In genomic region chr3:156601497-156601896, GRCh38 we compare ENCODE assay signal across 18 cellular contexts. TPM values are rescaled to one million over a fixed set of nuclear protein-coding genes. Genes with fewer than 3 reads are reported as not detected.
DNase-seq lines count a peak whose midpoint lies in the region; ATAC-seq and TF ChIP-seq lines count a peak whose summit lies in the region.
"Had no signal": no experiment of that assay in that cellular context is flagged by ENCODE, and none has a peak within 500 bp of the region (broad histone marks: within the 10 kb centered on the region; RNA-seq: fewer than 3 reads in every experiment).

No MANE protein-coding gene starts in this region.

- H3K36me3 ChIP-seq in SK-N-MC (ENCODE audit: insufficient read depth, low read length) (no peaks in the 10 kb centered on the region), mucosa of descending colon (ENCODE audit: low read depth) (no peaks in the 10 kb centered on the region)
- H3K36me3 ChIP-seq: BLaER1 treated with 17β-estradiol and CSF1 and Interleukin-3, amounts not matched to agents 10 nM and 100 nM; HAP-1 had no signal

- intact Hi-C loops in mucosa of descending colon (cut with DNase I, micrococcal nuclease): no loop called here

- DNase-seq in NCI-H146 (lab: John Stamatoyannopoulos, UW) (peak; percentile 22), NCI-H146 treated with DMSO at 0.1 percent for 48 hours (lab: John Stamatoyannopoulos, UW; ENCODE audit: unreplicated experiment) (no peak), SK-N-MC (ENCODE audit: low read depth, low spot score) (no peak), mucosa of descending colon (no peak), Ammon's horn (ENCODE audit: low spot score) (no peak)
- DNase-seq: AML-193; Calu3; CD4-positive, CD25-positive, alpha-beta regulatory T cell; DMS 273 treated with DMSO at 0.1 percent for 48 hours; DMS79; GOT3; HFFc6 had no signal

- TF ChIP-seq CTCF in mucosa of descending colon (IDR thresholded peaks at IDR 0.05): no peak

- H3K27ac ChIP-seq in SK-N-MC: peak overlapping the region; percentile 42; the same call in 1 of the 2 replicates
- H3K27ac ChIP-seq: 22Rv1; BLaER1 treated with 17β-estradiol and CSF1 and Interleukin-3, amounts not matched to agents 10 nM and 100 nM had no signal

- peak; percentile 18 for ATAC-seq in mucosa of descending colon
- ATAC-seq in activated CD4-positive, CD25-positive, alpha-beta regulatory T cell treated with anti-CD3 and anti-CD28 coated beads, Interleukin-2, amount 50 U/mL, for 24 hours: no peak
- no peak for ATAC-seq in GM18511 (IDR thresholded peaks at IDR 0.05; ENCODE audit: unreplicated experiment)
- ATAC-seq: HepG2 had no signal

- H3K9ac ChIP-seq in SK-N-MC (ENCODE audit: insufficient read length): no peak overlapping the region
- H3K9ac ChIP-seq: BLaER1 treated with 17β-estradiol and CSF1 and Interleukin-3, amounts not matched to agents 10 nM and 100 nM had no signal

- H3K9me3 ChIP-seq in SK-N-MC (ENCODE audit: low read depth, low read length) (no peaks in the 10 kb centered on the region), mucosa of descending colon (no peaks in the 10 kb centered on the region)
- H3K9me3 ChIP-seq: BLaER1 treated with 17β-estradiol and CSF1 and Interleukin-3, amounts not matched to agents 10 nM and 100 nM; HAP-1 had no signal

- H3K4me3 ChIP-seq in SK-N-MC (no peak overlapping the region), mucosa of descending colon (no peak overlapping the region)
- H3K4me3 ChIP-seq: BLaER1 treated with 17β-estradiol and CSF1 and Interleukin-3, amounts not matched to agents 10 nM and 100 nM; HAP-1 had no signal

- H3K4me1 ChIP-seq in mucosa of descending colon (ENCODE audit: low read depth): no peaks in the 10 kb centered on the region
- H3K4me1 ChIP-seq: BLaER1 treated with 17β-estradiol and CSF1 and Interleukin-3, amounts not matched to agents 10 nM and 100 nM had no signal

RNA-seq across cellular contexts. Expression of gene SSR3, which starts 46.6 kb away (rescaled TPM):
- total RNA-seq in mucosa of descending colon: 100 to 1,000 TPM in 2 of 3 donors, 10 to 100 TPM in 1; 97.9 to 125 (median 123) TPM
